10 cellular contexts compared by ENCODE assay signal in genomic region chr17:79801156-79802038, GRCh38. TPM values are rescaled to one million over a fixed set of nuclear protein-coding genes. Genes with fewer than 3 reads are reported as not detected.
A peak's percentile ranks its signal among the peaks of the same experiment; 100 is the strongest.
DNase-seq lines count a peak whose midpoint lies in the region; ATAC-seq, FAIRE-seq and TF ChIP-seq lines count a peak whose summit lies in the region.
"Had no signal": no experiment of that assay in that cellular context is flagged by ENCODE, and none has a peak within 500 bp of the region (broad histone marks: within the 10 kb centered on the region; RNA-seq: fewer than 3 reads in every experiment).

No MANE protein-coding gene starts in this region.

- peaks cover 13% of the 10 kb centered on the region for H4K20me1 ChIP-seq in astrocyte (ENCODE audit: insufficient read depth, low read length)

- no peak for DNase-seq in CD4-positive, alpha-beta T cell
- DNase-seq in astrocyte (ENCODE audit: low read depth) (no peak), endothelial cell (ENCODE audit: low spot score) (no peak), esophagus muscularis mucosa (ENCODE audit: extremely low spot score) (no peak)
- DNase-seq: activated CD8-positive, alpha-beta memory T cell treated with anti-CD3 and anti-CD28 coated beads for 24 hours; testis had no signal

- peaks cover 88% of the 10 kb centered on the region for H3K27me3 ChIP-seq in CD4-positive, alpha-beta T cell (ENCODE audit: control insufficient read depth, insufficient read depth, low read length)
- H3K27me3 ChIP-seq in HUES6 (ENCODE audit: control insufficient read depth, insufficient read depth, low read length) (peaks cover 92% of the 10 kb centered on the region), astrocyte (ENCODE audit: insufficient read depth, low read length) (peaks cover 84% of the 10 kb centered on the region), mucosa of stomach (ENCODE audit: control insufficient read depth, insufficient read depth, low read length) (peaks cover 88% of the 10 kb centered on the region), esophagus muscularis mucosa (peaks cover 70 to 88% (median 86%) of the 10 kb centered on the region in 4 donors)

- H3K4me1 Mint-ChIP-seq in CD4-positive, alpha-beta T cell (ENCODE audit: low read depth), result peaks cover 57% of the 10 kb centered on the region
- H3K4me1 Mint-ChIP-seq in astrocyte (ENCODE audit: low read depth, unreplicated experiment) (no peaks in the 10 kb centered on the region), endothelial cell (ENCODE audit: unreplicated experiment) (peaks cover 31% of the 10 kb centered on the region)

- H3K4me3 ChIP-seq in HUES6 (ENCODE audit: low read depth, low read length) (peak overlapping the region; percentile 48), astrocyte (ENCODE audit: insufficient read depth, low read depth, low read length) (no peak overlapping the region), mucosa of stomach (ENCODE audit: low read length) (peak overlapping the region; percentile 46), esophagus muscularis mucosa (peak overlapping the region in 1 of 4 donors; percentile 2)

- H3K9me3 Mint-ChIP-seq in CD4-positive, alpha-beta T cell, result no peaks in the 10 kb centered on the region
- H3K9me3 Mint-ChIP-seq in astrocyte (ENCODE audit: unreplicated experiment) (peaks cover 27% of the 10 kb centered on the region), endothelial cell (ENCODE audit: unreplicated experiment) (no peaks in the 10 kb centered on the region)

- POLR2A ChIA-PET in CD4-positive, alpha-beta T cell (lab: Charles Lee), result interaction anchor here (2.3 to 10.2 kb wide), 2 partner anchors 10 to 40 kb away, joined by 10 to 127 read pairs; partner anchors contain the start of gene CBX4

- peak overlapping the region; percentile 11 for H3K4me3 Mint-ChIP-seq in CD4-positive, alpha-beta T cell
- H3K4me3 Mint-ChIP-seq in astrocyte (ENCODE audit: unreplicated experiment), result no peak overlapping the region
- no peak overlapping the region for H3K4me3 Mint-ChIP-seq in endothelial cell (ENCODE audit: unreplicated experiment)

- no peak overlapping the region for H3K27ac ChIP-seq in CD4-positive, alpha-beta T cell (ENCODE audit: low read depth, low read length)
- no peak overlapping the region for H3K27ac ChIP-seq in HUES6 (ENCODE audit: low read depth, low read length)
- H3K27ac ChIP-seq in astrocyte (ENCODE audit: low read depth, low read length), result no peak overlapping the region
- H3K27ac ChIP-seq in esophagus muscularis mucosa (replicated peaks in 1 of 4), result no peak overlapping the region
- H3K27ac ChIP-seq: testis had no signal

- CTCF ChIA-PET in CD4-positive, alpha-beta T cell (lab: Charles Lee), result interaction anchor here (0.6 kb wide), 1 partner anchor 39 kb away, joined by 3 read pairs; no protein-coding TSS in a partner anchor

- TF ChIP-seq EP300 in esophagus muscularis mucosa (IDR thresholded peaks at IDR 0.05), result no peak

- no peaks in the 10 kb centered on the region for H3K9me3 ChIP-seq in CD4-positive, alpha-beta T cell (ENCODE audit: control insufficient read depth, low read length)
- H3K9me3 ChIP-seq in HUES6 (ENCODE audit: control insufficient read depth, insufficient read depth, low read depth, low read length) (no peaks in the 10 kb centered on the region), astrocyte (ENCODE audit: insufficient read depth, low read depth, low read length) (peaks cover 14% of the 10 kb centered on the region), mucosa of stomach (ENCODE audit: control insufficient read depth, low read length) (peaks cover 4% of the 10 kb centered on the region), esophagus muscularis mucosa (no peaks in the 10 kb centered on the region)
- H3K9me3 ChIP-seq: testis had no signal

- peaks cover 10% of the 10 kb centered on the region for H3K36me3 Mint-ChIP-seq in CD4-positive, alpha-beta T cell (ENCODE audit: low read depth)
- H3K36me3 Mint-ChIP-seq in astrocyte (ENCODE audit: low read depth, unreplicated experiment), result no peaks in the 10 kb centered on the region
- peaks cover 3% of the 10 kb centered on the region for H3K36me3 Mint-ChIP-seq in endothelial cell (ENCODE audit: low read depth, unreplicated experiment)

- H3K27ac Mint-ChIP-seq in CD4-positive, alpha-beta T cell, result peak overlapping the region; percentile 39
- peak overlapping the region; percentile 80 for H3K27ac Mint-ChIP-seq in astrocyte (ENCODE audit: unreplicated experiment)
- H3K27ac Mint-ChIP-seq in endothelial cell (ENCODE audit: unreplicated experiment), result no peak overlapping the region

- H3K4me2 ChIP-seq in astrocyte (ENCODE audit: low read length), result peak overlapping the region; percentile 70

- TF ChIP-seq POLR2A in esophagus muscularis mucosa (IDR thresholded peaks at IDR 0.05; ENCODE audit: low read depth), result no peak

- peaks cover 43% of the 10 kb centered on the region for H3K4me1 ChIP-seq in HUES6 (ENCODE audit: control insufficient read depth, insufficient read depth, low read length)
- peaks cover 31% of the 10 kb centered on the region for H3K4me1 ChIP-seq in astrocyte (ENCODE audit: insufficient read depth, low read length)
- H3K4me1 ChIP-seq in mucosa of stomach (ENCODE audit: control insufficient read depth, insufficient read depth, low read length), result peaks cover 59% of the 10 kb centered on the region
- H3K4me1 ChIP-seq in esophagus muscularis mucosa, result peaks cover 57 to 72% (median 67%) of the 10 kb centered on the region in 4 donors

- no peaks in the 10 kb centered on the region for H3K36me3 ChIP-seq in HUES6 (ENCODE audit: control insufficient read depth, insufficient read depth, low read length)
- no peaks in the 10 kb centered on the region for H3K36me3 ChIP-seq in astrocyte (ENCODE audit: insufficient read depth, low read length)
- H3K36me3 ChIP-seq in mucosa of stomach (ENCODE audit: control insufficient read depth, insufficient read depth, low read length), result no peaks in the 10 kb centered on the region
- H3K36me3 ChIP-seq in esophagus muscularis mucosa, result no peaks in the 10 kb centered on the region

- H3K27me3 Mint-ChIP-seq in CD4-positive, alpha-beta T cell, result peaks cover 76% of the 10 kb centered on the region
- peaks cover 57% of the 10 kb centered on the region for H3K27me3 Mint-ChIP-seq in astrocyte (ENCODE audit: low read depth, unreplicated experiment)
- peaks cover 33% of the 10 kb centered on the region for H3K27me3 Mint-ChIP-seq in endothelial cell (ENCODE audit: unreplicated experiment)

- H3K79me2 ChIP-seq in astrocyte (ENCODE audit: insufficient read depth, low read length), result peaks cover under 1% of the 10 kb centered on the region

- intact Hi-C loops in CD4-positive, alpha-beta T cell (cut with DNase I, micrococcal nuclease), result no loop called here
- intact Hi-C loops in esophagus muscularis mucosa (cut with DNase I), result no loop called here

- no peak for ATAC-seq in CD4-positive, alpha-beta T cell (ENCODE audit: poor library complexity)
- ATAC-seq in HG02623 (IDR thresholded peaks at IDR 0.05; ENCODE audit: unreplicated experiment) (no peak), GM21576 (IDR thresholded peaks at IDR 0.05; ENCODE audit: unreplicated experiment) (no peak)

- H3K9ac ChIP-seq in HUES6 (ENCODE audit: low read length), result no peak overlapping the region
- H3K9ac ChIP-seq in astrocyte (ENCODE audit: low read length), result no peak overlapping the region
- peak overlapping the region; percentile 14 for H3K9ac ChIP-seq in mucosa of stomach (ENCODE audit: low read length)

- TF ChIP-seq CTCF in CD4-positive, alpha-beta T cell (IDR thresholded peaks at IDR 0.05), result no peak
- no peak for TF ChIP-seq CTCF in astrocyte (IDR thresholded peaks at IDR 0.05; ENCODE audit: insufficient read depth, low read depth, low read length)
- TF ChIP-seq CTCF in endothelial cell (IDR thresholded peaks at IDR 0.05; ENCODE audit: unreplicated experiment), result no peak
- no peak for TF ChIP-seq CTCF in esophagus muscularis mucosa (IDR thresholded peaks at IDR 0.05)

- WGBS in esophagus muscularis mucosa, result 26% methylated on average over 10 of the region's 52 CpGs

- no peak for FAIRE-seq in astrocyte (lab: Jason Lieb, UNC)

- peak overlapping the region; percentile 18 for H2AFZ ChIP-seq in astrocyte (ENCODE audit: low read depth, low read length)

RNA-seq across cellular contexts. Expression of gene CBX8, which starts 4.5 kb away (rescaled TPM):
- total RNA-seq in CD4-positive, alpha-beta T cell, result 1 to 10 TPM; 5.3 to 6.5 TPM
- total RNA-seq in astrocyte, result 2.5 and 3.4 TPM in 2 replicates
- 3.3 TPM for total RNA-seq in endothelial cell (ENCODE audit: unreplicated experiment)
- 1 to 10 TPM; 1.7 to 7.5 (median 2.6) TPM for total RNA-seq in esophagus muscularis mucosa

RNA-seq across cellular contexts. Expression of gene CBX2, which starts 23.4 kb away (rescaled TPM):
- under 1 TPM in 1 of 2 experiments, not detected in 1; 0.31 TPM for total RNA-seq in CD4-positive, alpha-beta T cell
- 3.9 and 6.7 TPM in 2 replicates for total RNA-seq in astrocyte
- total RNA-seq in endothelial cell (ENCODE audit: unreplicated experiment), result 50.0 TPM
- total RNA-seq in esophagus muscularis mucosa, result 1 to 10 TPM in 3 of 4 donors, under 1 TPM in 1; 0.66 to 2.8 (median 1.5) TPM

RNA-seq across cellular contexts. Expression of gene CBX4, which starts 37.8 kb away (rescaled TPM):
- 100 to 1,000 TPM; 196 to 202 TPM for total RNA-seq in CD4-positive, alpha-beta T cell
- 12.6 and 16.9 TPM in 2 replicates for total RNA-seq in astrocyte
- total RNA-seq in endothelial cell (ENCODE audit: unreplicated experiment), result 6.8 TPM
- total RNA-seq in esophagus muscularis mucosa, result 10 to 100 TPM in 3 of 4 donors, 1 to 10 TPM in 1; 6.6 to 14.1 (median 12.3) TPM

Comparison
In these comparisons a context has a peak if more than half of its experiments do, and no peak if none do; other contexts are left out.
1. RNA of gene CBX4, which starts 37.8 kb away (total RNA-seq): 196 to 202 TPM in CD4-positive, alpha-beta T cell; 12.6 to 16.9 TPM in astrocyte, 6.6 to 14.1 TPM in esophagus muscularis mucosa and 6.8 TPM in endothelial cell (single experiment); every median in the first group is over 10 times any median in the second.